ENCODE assay signal across 8 cellular contexts in the genomic region with DNA sequence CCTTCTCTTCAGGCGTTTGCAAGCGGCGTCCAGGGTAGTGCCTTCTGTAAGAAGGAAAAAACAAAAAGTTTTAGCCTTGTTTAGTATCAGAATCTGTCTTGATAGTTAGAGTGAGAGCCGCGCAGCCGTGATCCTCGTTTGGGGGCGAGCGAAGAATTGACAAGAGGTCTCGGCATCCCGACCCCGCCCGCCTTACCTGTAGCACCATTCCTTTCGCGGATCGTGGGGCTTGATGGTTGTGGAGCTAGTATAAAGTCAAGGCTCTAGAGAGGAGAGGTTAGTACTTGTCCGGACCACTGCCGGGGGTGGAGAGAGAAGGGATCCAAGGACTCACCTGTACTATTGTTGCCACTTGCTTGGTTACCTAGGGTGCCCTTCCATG. TPM values are rescaled to one million over a fixed set of nuclear protein-coding genes. Genes with fewer than 3 reads are reported as not detected.
DNase-seq lines count a peak whose midpoint lies in the region; ATAC-seq, FAIRE-seq and TF ChIP-seq lines count a peak whose summit lies in the region.

No MANE protein-coding gene starts in this region.

- CTCF ChIA-PET in Panc1 (lab: Charles Lee): interaction anchor here (0.6 kb wide), 1 partner anchor 824 kb away, joined by 4 read pairs; no protein-coding TSS in a partner anchor

- H3K9me3 ChIP-seq in Panc1 (ENCODE audit: control insufficient read depth, insufficient read depth, low read depth, low read length) (no peaks in the 10 kb centered on the region), keratinocyte (ENCODE audit: control insufficient read depth, low read depth, low read length) (no peaks in the 10 kb centered on the region)

- peak; percentile 0 for ATAC-seq in HG02870 (IDR thresholded peaks at IDR 0.05; ENCODE audit: unreplicated experiment)
- ATAC-seq in Panc1: peak; percentile 2
- no peak for ATAC-seq in HG02588 (IDR thresholded peaks at IDR 0.05; ENCODE audit: unreplicated experiment)

- in situ Hi-C loops in Panc1 (cut with HindIII; ENCODE audit: low pct_unique_long_range_greater_than_20kb, low sequenced_read_pairs): no loop called here
- in situ Hi-C loops in astrocyte of the cerebellum (cut with HindIII; ENCODE audit: low sequenced_read_pairs): no loop called here

- no peaks in the 10 kb centered on the region for H3K9me1 ChIP-seq in keratinocyte (ENCODE audit: control insufficient read depth, extremely low read depth, insufficient read depth, low read length)

- peak overlapping the region; percentile 92 for H2AFZ ChIP-seq in keratinocyte (ENCODE audit: control insufficient read depth, low read length)

- H3K27me3 ChIP-seq in Panc1 (ENCODE audit: control insufficient read depth, insufficient read depth, low read length) (no peaks in the 10 kb centered on the region), keratinocyte (ENCODE audit: control insufficient read depth, extremely low read depth, insufficient read depth, low read length) (no peaks in the 10 kb centered on the region)

- H3K4me2 ChIP-seq in keratinocyte (ENCODE audit: control insufficient read depth, extremely low read depth, insufficient read depth, low read depth, low read length): peak overlapping the region; percentile 74

- TF ChIP-seq CTCF in GM12865 (IDR thresholded peaks at IDR 0.05; ENCODE audit: insufficient read depth, low read depth, low read length, missing control alignments) (no peak), Panc1 (IDR thresholded peaks at IDR 0.05) (no peak), astrocyte of the cerebellum (IDR thresholded peaks at IDR 0.05; ENCODE audit: low read depth, low read length, missing control alignments) (no peak), keratinocyte (optimal IDR thresholded peaks at IDR 0.05 in 1 of 3, IDR thresholded peaks at IDR 0.05 in 1 of 3, conservative IDR thresholded peaks at IDR 0.05 in 1 of 3; ENCODE audit: extremely low read depth in 1 of 3, insufficient read depth in 2 of 3, low read length in 3 of 3) (no peak)

- peaks cover 32% of the 10 kb centered on the region for H3K79me2 ChIP-seq in keratinocyte (ENCODE audit: control insufficient read depth, insufficient read depth, low read length)

- no peaks in the 10 kb centered on the region for H4K20me1 ChIP-seq in keratinocyte (ENCODE audit: control insufficient read depth, extremely low read depth, insufficient read depth, low read length)

- peak overlapping the region; percentile 93 for H3K9ac ChIP-seq in keratinocyte (ENCODE audit: control insufficient read depth, extremely low read depth, insufficient read depth, low read length)

- H3K4me1 ChIP-seq in Panc1 (ENCODE audit: control insufficient read depth, insufficient read depth, low read length): peaks cover 7% of the 10 kb centered on the region; the same call in 1 of the 2 replicates
- H3K4me1 ChIP-seq in keratinocyte (ENCODE audit: control insufficient read depth, extremely low read depth, insufficient read depth, low read length): peaks cover 36% of the 10 kb centered on the region

- POLR2A ChIA-PET in Panc1 (lab: Charles Lee): interaction anchor here (1.0 kb wide), 1 partner anchor 10 kb away, joined by 6 read pairs; no protein-coding TSS in a partner anchor

- no peak for DNase-seq in GM12865 (ENCODE audit: low read depth)
- DNase-seq in Panc1 (ENCODE audit: low read depth, low spot score): no peak
- DNase-seq in astrocyte of the cerebellum (ENCODE audit: low read depth): no peak
- DNase-seq in keratinocyte (ENCODE audit: low read depth, low spot score): no peak
- peak; percentile 32 to 41 for DNase-seq in stimulated activated CD4-positive, alpha-beta T cell treated with anti-CD3 and anti-CD28 coated beads, Interleukin-2, amount 100 ng/mL, for 24 hours
- DNase-seq in NCI-H446 (lab: John Stamatoyannopoulos, UW): no peak

- H3K27ac ChIP-seq in Panc1 (ENCODE audit: low read length) (peak overlapping the region; percentile 88), keratinocyte (ENCODE audit: control insufficient read depth, insufficient read depth, low read length) (peak overlapping the region; percentile 89)

- dilution Hi-C loops in keratinocyte (cut with MboI; ENCODE audit: extremely low pct_ligation_motif_present, low sequenced_read_pairs): no loop called here

- peaks cover 5% of the 10 kb centered on the region for H3K36me3 ChIP-seq in Panc1 (ENCODE audit: control insufficient read depth, insufficient read depth, low read length)
- no peaks in the 10 kb centered on the region for H3K36me3 ChIP-seq in keratinocyte (ENCODE audit: control insufficient read depth in 2 of 2, extremely low read depth in 1 of 2, insufficient read depth in 2 of 2, low read length in 2 of 2)

- FAIRE-seq in keratinocyte (lab: Jason Lieb, UNC): no peak

- H3K4me3 ChIP-seq in GM12865 (ENCODE audit: low read depth, low read length) (peak overlapping the region; percentile 87), Panc1 (ENCODE audit: low read depth in 2 of 2, low read length in 2 of 2) (peak overlapping the region; percentile 93 to 98), astrocyte of the cerebellum (ENCODE audit: low read depth, low read length) (peak overlapping the region; percentile 85), keratinocyte (ENCODE audit: control insufficient read depth in 2 of 3, extremely low read depth in 1 of 3, insufficient read depth in 2 of 3, low read depth in 1 of 3, low read length in 3 of 3) (peak overlapping the region; percentile 65 to 94 (median 83))

- TSS peak; percentile 81 for BruUV-seq in Panc1 (replicated peaks; lab: Mats Ljungman, UMichigan)

- intact Hi-C loops in Panc1 (cut with micrococcal nuclease; ENCODE audit: unreplicated experiment): no loop called here

RNA-seq across cellular contexts. Expression of a gene that starts 0.5 kb away (rescaled TPM):
- total RNA-seq in Panc1 (2021; ENCODE audit: unreplicated experiment): 21.6 TPM
- 2.7 TPM for polyA plus RNA-seq in Panc1 (2012; ENCODE audit: insufficient read length)
- polyA plus RNA-seq in keratinocyte: 25.8 to 35.1 TPM (median 29.0 TPM) in 3 replicates
- polyA plus RNA-seq in keratinocyte (2011; ENCODE audit: low read depth): 5.7 TPM
- 4.3 and 12.3 TPM in 2 replicates for polyA plus RNA-seq in keratinocyte (2011; cell fraction: cytosol; rRNA removed)
- polyA plus RNA-seq in keratinocyte (2011; cell fraction: nucleus; rRNA removed): 24.2 and 32.7 TPM in 2 replicates
- polyA plus RNA-seq in keratinocyte (2012; ENCODE audit: low replicate concordance): 8.8 and 17.3 TPM in 2 replicates
- polyA minus RNA-seq in keratinocyte: 25.7 to 162 TPM (median 140 TPM) in 3 replicates
- polyA minus RNA-seq in keratinocyte (2011; cell fraction: cytosol; rRNA and poly(A)+ RNA removed): 57.6 TPM
- 94.2 and 194 TPM in 2 replicates for polyA minus RNA-seq in keratinocyte (2011; cell fraction: nucleus; rRNA and poly(A)+ RNA removed)

RNA-seq across cellular contexts. Expression of a gene that starts 0.7 kb away (rescaled TPM):
- 14.6 TPM for total RNA-seq in Panc1 (2021; ENCODE audit: unreplicated experiment)
- 3.5 TPM for polyA plus RNA-seq in Panc1 (2012; ENCODE audit: insufficient read length)
- 3.7 to 5.6 TPM (median 4.7 TPM) in 3 replicates for polyA plus RNA-seq in keratinocyte
- 19.7 TPM for polyA plus RNA-seq in keratinocyte (2011; ENCODE audit: low read depth)
- polyA plus RNA-seq in keratinocyte (2011; cell fraction: cytosol; rRNA removed): 2.1 and 2.8 TPM in 2 replicates
- polyA plus RNA-seq in keratinocyte (2011; cell fraction: nucleus; rRNA removed): 8.5 and 12.4 TPM in 2 replicates
- polyA plus RNA-seq in keratinocyte (2012; ENCODE audit: low replicate concordance): 2.5 and 4.7 TPM in 2 replicates
- polyA minus RNA-seq in keratinocyte: 0.98 to 7.1 TPM (median 2.2 TPM) in 3 replicates
- 5.0 TPM for polyA minus RNA-seq in keratinocyte (2011; cell fraction: cytosol; rRNA and poly(A)+ RNA removed)
- 11.1 and 24.0 TPM in 2 replicates for polyA minus RNA-seq in keratinocyte (2011; cell fraction: nucleus; rRNA and poly(A)+ RNA removed)

Comparison
In these comparisons a context has a peak if more than half of its experiments do, and no peak if none do; other contexts are left out.
1. DNase-seq: peak in stimulated activated CD4-positive, alpha-beta T cell treated with anti-CD3 and anti-CD28 coated beads, Interleukin-2, amount 100 ng/mL, for 24 hours (2 of 2); none in GM12865 (single experiment), Panc1 (single experiment), astrocyte of the cerebellum (single experiment), keratinocyte (single experiment) and NCI-H446 (0 of 2).
2. Peak in every context shown above with its lines, with median percentiles within 50 percentile points of each other: H3K4me3 ChIP-seq.